25 cellular contexts compared by ENCODE assay signal in genomic region chr10:17209931-17210330, GRCh38. TPM values are rescaled to one million over a fixed set of nuclear protein-coding genes. Genes with fewer than 3 reads are reported as not detected.
A peak's percentile ranks its signal among the peaks of the same experiment; 100 is the strongest.
DNase-seq lines count a peak whose midpoint lies in the region; ATAC-seq, FAIRE-seq and TF ChIP-seq lines count a peak whose summit lies in the region.
"Had no signal": no experiment of that assay in that cellular context is flagged by ENCODE, and none has a peak within 500 bp of the region (broad histone marks: within the 10 kb centered on the region; RNA-seq: fewer than 3 reads in every experiment).

No MANE protein-coding gene starts in this region.

- no peaks in the 10 kb centered on the region; the same call in 1 of the 2 replicates for H3K4me1 ChIP-seq in HepG2 (ENCODE audit: insufficient read depth, low read length)
- H3K4me1 ChIP-seq: psoas muscle had no signal

- no peak overlapping the region for H3K27ac ChIP-seq in HepG2 (ENCODE audit: extremely low read length, insufficient read depth, low read length)
- H3K27ac ChIP-seq: KMS-11, psoas muscle, WERI-Rb-1 had no signal

- no peaks in the 10 kb centered on the region for H3K27me3 ChIP-seq in HepG2 (ENCODE audit: control insufficient read depth in 1 of 2, insufficient read depth in 2 of 2, low read length in 2 of 2)

- TF ChIP-seq CTCF in AG10803 (conservative IDR thresholded peaks at IDR 0.05; ENCODE audit: low read length) = no peak
- TF ChIP-seq CTCF in chondrocyte (IDR thresholded peaks at IDR 0.05) = no peak
- no peak for TF ChIP-seq CTCF in osteocyte (IDR thresholded peaks at IDR 0.05)
- no peak for TF ChIP-seq CTCF in HepG2 (CRISPR knock-in tag; IDR thresholded peaks at IDR 0.05)

- H3K4me3 ChIP-seq in AG10803 (ENCODE audit: low read length) = no peak overlapping the region
- no peak overlapping the region for H3K4me3 ChIP-seq in HepG2 (replicated peaks in 1 of 3; ENCODE audit: insufficient read depth in 1 of 3, low read depth in 2 of 3, low read length in 3 of 3)
- H3K4me3 ChIP-seq: GM12878, psoas muscle had no signal

- CTCF ChIA-PET in HepG2 (lab: Yijun Ruan, JAX; ENCODE audit: low intra/inter-chr PET ratio, low total read pairs) = no interaction called here

- no peak overlapping the region for H3K4me2 ChIP-seq in HepG2 (ENCODE audit: low read depth, low read length)
- H3K4me2 ChIP-seq: KMS-11 had no signal

- DNase-seq in AG10803 (ENCODE audit: low read depth) = peak; percentile 50
- DNase-seq in RKO (ENCODE audit: low spot score) = peak; percentile 68
- DNase-seq in chondrocyte (ENCODE audit: low spot score) = no peak
- no peak for DNase-seq in osteocyte (ENCODE audit: extremely low spot score, unreplicated experiment)
- no peak for DNase-seq in inferior parietal cortex (ENCODE audit: extremely low spot score)
- no peak for DNase-seq in HepG2 (ENCODE audit: low spot score)
- DNase-seq: activated CD4-positive, alpha-beta memory T cell treated with anti-CD3 and anti-CD28 coated beads for 36 hours; activated naive CD4-positive, alpha-beta T cell treated with anti-CD3 and anti-CD28 coated beads, Interleukin-2, amount 10 ng/mL, durations not matched to agents 7 days and 5 days; aorta; foreskin melanocyte; hippocampal formation; NCI-H1092; NCI-H526; psoas muscle; SHP77 treated with DMSO at 0.1 percent for 48 hours; stimulated activated CD4-positive, alpha-beta T cell treated with anti-CD3 and anti-CD28 coated beads, Interleukin-4, amount 100 ng/mL, for 4 hours; T-helper 17 cell; WERI-Rb-1 had no signal

- H3K9me3 Mint-ChIP-seq in chondrocyte (ENCODE audit: low read depth) = no peaks in the 10 kb centered on the region
- no peaks in the 10 kb centered on the region for H3K9me3 Mint-ChIP-seq in osteocyte (ENCODE audit: unreplicated experiment)
- H3K9me3 Mint-ChIP-seq: activated CD4-positive, alpha-beta memory T cell treated with anti-CD3 and anti-CD28 coated beads for 36 hours; activated naive CD4-positive, alpha-beta T cell treated with anti-CD3 and anti-CD28 coated beads, Interleukin-2, amount 10 ng/mL, durations not matched to agents 7 days and 5 days; memory B cell; natural killer cell treated with Interleukin-12 subunit alpha and Interleukin-12 subunit beta and Interleukin-15 and Interleukin-18, amount 100 ng/mL, for 72 hours had no signal

- no peaks in the 10 kb centered on the region for H3K36me3 Mint-ChIP-seq in chondrocyte (ENCODE audit: low read depth)
- H3K36me3 Mint-ChIP-seq in osteocyte (ENCODE audit: unreplicated experiment) = no peaks in the 10 kb centered on the region
- H3K36me3 Mint-ChIP-seq: activated CD4-positive, alpha-beta memory T cell treated with anti-CD3 and anti-CD28 coated beads for 36 hours; natural killer cell treated with Interleukin-12 subunit alpha and Interleukin-12 subunit beta and Interleukin-15 and Interleukin-18, amount 100 ng/mL, for 72 hours had no signal

- no peak for TF ChIP-seq RAD21 in HepG2 (CRISPR knock-in tag; IDR thresholded peaks at IDR 0.05)

- peak overlapping the region; percentile 73 for H3K27ac Mint-ChIP-seq in chondrocyte (ENCODE audit: unreplicated experiment)
- H3K27ac Mint-ChIP-seq in osteocyte (ENCODE audit: unreplicated experiment) = peak overlapping the region; percentile 77
- H3K27ac Mint-ChIP-seq: activated CD4-positive, alpha-beta memory T cell treated with anti-CD3 and anti-CD28 coated beads for 36 hours; activated naive CD4-positive, alpha-beta T cell treated with anti-CD3 and anti-CD28 coated beads, Interleukin-2, amount 10 ng/mL, durations not matched to agents 7 days and 5 days; memory B cell; natural killer cell treated with Interleukin-12 subunit alpha and Interleukin-12 subunit beta and Interleukin-15 and Interleukin-18, amount 100 ng/mL, for 72 hours; T-helper 17 cell had no signal

- H3K27me3 Mint-ChIP-seq in chondrocyte (ENCODE audit: low read depth) (no peaks in the 10 kb centered on the region), osteocyte (ENCODE audit: unreplicated experiment) (no peaks in the 10 kb centered on the region)
- H3K27me3 Mint-ChIP-seq: activated CD4-positive, alpha-beta memory T cell treated with anti-CD3 and anti-CD28 coated beads for 36 hours; memory B cell; natural killer cell treated with Interleukin-12 subunit alpha and Interleukin-12 subunit beta and Interleukin-15 and Interleukin-18, amount 100 ng/mL, for 72 hours; T-helper 17 cell had no signal

- no peak for ATAC-seq in HG02571 (IDR thresholded peaks at IDR 0.05; ENCODE audit: unreplicated experiment)
- no peak for ATAC-seq in HepG2
- ATAC-seq in HG02938 (IDR thresholded peaks at IDR 0.05; ENCODE audit: unreplicated experiment) = no peak
- ATAC-seq: GM12878; natural killer cell treated with Interleukin-12 subunit alpha and Interleukin-12 subunit beta and Interleukin-15 and Interleukin-18, amount 100 ng/mL, for 72 hours; psoas muscle; T-helper 17 cell had no signal

- no peak for FAIRE-seq in HepG2 (lab: Jason Lieb, UNC)
- FAIRE-seq: GM12878, keratinocyte had no signal

- H3K4me3 Mint-ChIP-seq in chondrocyte (ENCODE audit: unreplicated experiment) (peak overlapping the region; percentile 49), osteocyte (ENCODE audit: unreplicated experiment) (peak overlapping the region; percentile 64)
- H3K4me3 Mint-ChIP-seq: activated CD4-positive, alpha-beta memory T cell treated with anti-CD3 and anti-CD28 coated beads for 36 hours; activated naive CD4-positive, alpha-beta T cell treated with anti-CD3 and anti-CD28 coated beads, Interleukin-2, amount 10 ng/mL, durations not matched to agents 7 days and 5 days; memory B cell; natural killer cell treated with Interleukin-12 subunit alpha and Interleukin-12 subunit beta and Interleukin-15 and Interleukin-18, amount 100 ng/mL, for 72 hours; T-helper 17 cell had no signal

- in situ Hi-C loops in HepG2 (cut with HindIII; ENCODE audit: extremely low pct_ligation_motif_present, low pct_unique_long_range_greater_than_20kb) = no loop called here

- no peak for TF ChIP-seq EP300 in HepG2 (IDR thresholded peaks at IDR 0.05; ENCODE audit: low read depth in 2 of 2, low read length in 2 of 2)
- TF ChIP-seq EP300 in HepG2 (CRISPR knock-in tag; IDR thresholded peaks at IDR 0.05; ENCODE audit: borderline replicate concordance) = no peak

- no peak for TF ChIP-seq POLR2A in HepG2 (IDR thresholded peaks at IDR 0.05; ENCODE audit: insufficient read depth in 1 of 2, low read depth in 2 of 2, low read length in 2 of 2)

- H3K4me1 Mint-ChIP-seq in chondrocyte (ENCODE audit: low read depth) (peaks cover 80% of the 10 kb centered on the region), osteocyte (ENCODE audit: unreplicated experiment) (peaks cover 57% of the 10 kb centered on the region)

- H3K79me2 ChIP-seq in HepG2 (ENCODE audit: insufficient read depth, low read length) = no peaks in the 10 kb centered on the region

- no TSS peak for BruUV-seq in HepG2 (replicated peaks; lab: Mats Ljungman, UMichigan)

- H4K20me1 ChIP-seq in HepG2 (ENCODE audit: insufficient read depth, low read length) = no peaks in the 10 kb centered on the region

- no peaks in the 10 kb centered on the region for H3K9me3 ChIP-seq in HepG2 (ENCODE audit: low read length)
- H3K9me3 ChIP-seq: psoas muscle had no signal

- no peaks in the 10 kb centered on the region for H3K36me3 ChIP-seq in HepG2 (replicated peaks in 1 of 2; ENCODE audit: control insufficient read depth in 1 of 2, insufficient read depth in 2 of 2, low read length in 2 of 2)
- H3K36me3 ChIP-seq: WERI-Rb-1 had no signal

- no peak overlapping the region for H2AFZ ChIP-seq in HepG2 (ENCODE audit: low read length)

- intact Hi-C loops in HepG2 (cut with micrococcal nuclease; ENCODE audit: unreplicated experiment) = no loop called here

- H3K9ac ChIP-seq in HepG2 (ENCODE audit: insufficient read depth, low read depth, low read length) = no peak overlapping the region
- H3K9ac ChIP-seq: KMS-11 had no signal

- WGBS in HepG2 (ENCODE audit: low lambda C conversion rate) = 14% methylated on average over 2 of the region's 2 CpGs

- POLR2A ChIA-PET in HepG2 (lab: Yijun Ruan, JAX) = no interaction called here

RNA-seq across cellular contexts. Expression of gene TRDMT1, which starts 8.5 kb away (rescaled TPM):
- total RNA-seq in chondrocyte = 3.1 to 6.4 TPM (median 4.7 TPM) in 3 replicates
- 5.9 and 6.6 TPM in 2 replicates for total RNA-seq in osteocyte
- 3.0 and 6.1 TPM in 2 replicates for total RNA-seq in HepG2 (2016; rRNA removed; fragmentation: Illumina TruSeq; extraction: Trizol)
- total RNA-seq in HepG2 (2016; cell fraction: cytosol; rRNA removed; fragmentation: Illumina TruSeq; extraction: Trizol; ENCODE audit: low read depth) = 4.0 and 4.8 TPM in 2 replicates
- 2.6 and 3.6 TPM in 2 replicates for total RNA-seq in HepG2 (2016; cell fraction: insoluble cytoplasmic fraction; rRNA removed; fragmentation: Illumina TruSeq; extraction: Trizol)
- total RNA-seq in HepG2 (2016; cell fraction: membrane; rRNA removed; fragmentation: Illumina TruSeq; extraction: Trizol) = 1.7 and 2.1 TPM in 2 replicates
- total RNA-seq in HepG2 (2016; cell fraction: nucleus; rRNA removed; fragmentation: Illumina TruSeq; extraction: Trizol) = 3.6 and 5.3 TPM in 2 replicates
- 1.3 and 2.0 TPM in 2 replicates for polyA plus RNA-seq in HepG2 (2011; rRNA removed)
- polyA plus RNA-seq in HepG2 (2011; cell fraction: cytosol; rRNA removed) = 0.54 and 6.3 TPM in 2 replicates
- 1.00 and 1.2 TPM in 2 replicates for polyA plus RNA-seq in HepG2 (2011; cell fraction: nucleus; rRNA removed)
- 0.95 and 1.5 TPM in 2 replicates for polyA plus RNA-seq in HepG2 (2012)
- polyA plus RNA-seq in HepG2 (2016; cell fraction: cytosol; fragmentation: Illumina TruSeq; extraction: Trizol; ENCODE audit: low read depth) = 0.96 and 1.3 TPM in 2 replicates
- 5.6 and 6.4 TPM in 2 replicates for polyA plus RNA-seq in HepG2 (2016; cell fraction: insoluble cytoplasmic fraction; fragmentation: Illumina TruSeq; extraction: Trizol; ENCODE audit: low read depth)
- polyA plus RNA-seq in HepG2 (2016; cell fraction: membrane; fragmentation: Illumina TruSeq; extraction: Trizol; ENCODE audit: low read depth) = 0.78 and 1.4 TPM in 2 replicates
- polyA plus RNA-seq in HepG2 (2016; cell fraction: nucleus; fragmentation: Illumina TruSeq; extraction: Trizol; ENCODE audit: insufficient read depth, low read depth) = 3.1 and 4.0 TPM in 2 replicates
- polyA minus RNA-seq in HepG2 (2011; rRNA and poly(A)+ RNA removed; ENCODE audit: low replicate concordance) = 1.6 and 2.9 TPM in 2 replicates
- polyA minus RNA-seq in HepG2 (2011; cell fraction: cytosol; rRNA and poly(A)+ RNA removed) = 1.6 and 2.6 TPM in 2 replicates
- polyA minus RNA-seq in HepG2 (2011; cell fraction: nucleus; rRNA and poly(A)+ RNA removed) = 8.4 and 10.6 TPM in 2 replicates

RNA-seq across cellular contexts. Expression of gene VIM, which starts 18.1 kb away (rescaled TPM):
- total RNA-seq in chondrocyte (2,627 to 4,580 TPM (median 4,556 TPM) in 3 replicates), osteocyte (2,114 and 2,178 TPM in 2 replicates), HepG2 (2016; rRNA removed; fragmentation: Illumina TruSeq; extraction: Trizol) (not detected in 2 replicates)
- total RNA-seq in HepG2 (2016; cell fraction: cytosol; rRNA removed; fragmentation: Illumina TruSeq; extraction: Trizol; ENCODE audit: low read depth) = not detected in 2 replicates
- total RNA-seq in HepG2 (2016; cell fraction: insoluble cytoplasmic fraction; rRNA removed; fragmentation: Illumina TruSeq; extraction: Trizol) = not detected in 2 replicates
- not detected in 2 replicates for total RNA-seq in HepG2 (2016; cell fraction: membrane; rRNA removed; fragmentation: Illumina TruSeq; extraction: Trizol)
- total RNA-seq in HepG2 (2016; cell fraction: nucleus; rRNA removed; fragmentation: Illumina TruSeq; extraction: Trizol) = not detected in 2 replicates
- not detected in 2 replicates for polyA plus RNA-seq in HepG2 (2011; rRNA removed)
- 0.04 and 0.12 TPM in 2 replicates for polyA plus RNA-seq in HepG2 (2011; cell fraction: cytosol; rRNA removed)
- polyA plus RNA-seq in HepG2 (2011; cell fraction: nucleus; rRNA removed) = 0.14 and 0.16 TPM in 2 replicates
- not detected in 2 replicates for polyA plus RNA-seq in HepG2 (2012)
- polyA plus RNA-seq in HepG2 (2016; cell fraction: cytosol; fragmentation: Illumina TruSeq; extraction: Trizol; ENCODE audit: low read depth) = not detected in 2 replicates
- not detected in 2 replicates for polyA plus RNA-seq in HepG2 (2016; cell fraction: insoluble cytoplasmic fraction; fragmentation: Illumina TruSeq; extraction: Trizol; ENCODE audit: low read depth)
- polyA plus RNA-seq in HepG2 (2016; cell fraction: membrane; fragmentation: Illumina TruSeq; extraction: Trizol; ENCODE audit: low read depth) = not detected in 2 replicates
- not detected in 2 replicates for polyA plus RNA-seq in HepG2 (2016; cell fraction: nucleus; fragmentation: Illumina TruSeq; extraction: Trizol; ENCODE audit: insufficient read depth, low read depth)
- polyA minus RNA-seq in HepG2 (2011; rRNA and poly(A)+ RNA removed; ENCODE audit: low replicate concordance) = 0.76 and 313 TPM in 2 replicates
- 3.5 and 6.8 TPM in 2 replicates for polyA minus RNA-seq in HepG2 (2011; cell fraction: cytosol; rRNA and poly(A)+ RNA removed)
- polyA minus RNA-seq in HepG2 (2011; cell fraction: nucleus; rRNA and poly(A)+ RNA removed) = 0.87 and 3.2 TPM in 2 replicates

Comparison
In these comparisons a context has a peak if more than half of its experiments do, and no peak if none do; other contexts are left out.
1. DNase-seq: peak in AG10803 (single experiment) and RKO (single experiment); none in chondrocyte (single experiment), osteocyte (single experiment), inferior parietal cortex (single experiment) and HepG2 (single experiment).
2. RNA of gene VIM, which starts 18.1 kb away (total RNA-seq): 2,627 to 4,580 TPM in chondrocyte and 2,114 to 2,178 TPM in osteocyte; not detected in HepG2; every median in the first group is over 1,000 times any median in the second.